Comparison of ENCODE assay signal across 1 cellular context in the genomic region with DNA sequence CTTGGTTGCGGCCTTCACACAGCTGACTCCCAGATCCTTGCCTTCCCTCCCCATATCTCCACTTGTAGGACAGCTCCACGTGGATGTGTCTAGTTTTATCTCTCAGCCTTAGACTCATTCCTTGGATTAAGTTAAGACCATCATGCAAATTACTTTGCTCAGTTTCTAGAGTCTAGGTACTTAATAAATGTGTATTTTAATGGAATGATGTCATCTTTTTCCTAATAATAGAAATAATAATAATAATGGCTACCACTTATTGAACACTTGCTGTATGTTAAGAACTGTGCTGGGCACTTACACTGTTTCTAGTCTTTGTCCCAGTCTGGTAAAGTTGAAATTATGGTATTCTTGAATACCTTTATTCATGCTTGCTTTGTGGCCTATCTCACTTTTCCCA.
TF ChIP-seq lines count a peak whose summit lies in the region.

No MANE protein-coding gene starts in this region.

TF ChIP-seq in HEK293, 187 proteins besides CTCF, POLR2A, EP300 and RAD21 (continued from another document):
- no peak for TF ChIP-seq PRDM2 (tag by site-specific recombination; IDR thresholded peaks at IDR 0.05; ENCODE audit: borderline replicate concordance)
TF ChIP-seq in HEK293: peak in this region for 1.
